In genomic region chr17:50867856-50868438, GRCh38 we compare ENCODE assay signal across 9 cellular contexts. TPM values are rescaled to one million over a fixed set of nuclear protein-coding genes. Genes with fewer than 3 reads are reported as not detected.
DNase-seq lines count a peak whose midpoint lies in the region; ATAC-seq and TF ChIP-seq lines count a peak whose summit lies in the region.
"Had no signal": no experiment of that assay in that cellular context is flagged by ENCODE, and none has a peak within 500 bp of the region (broad histone marks: within the 10 kb centered on the region; RNA-seq: fewer than 3 reads in every experiment).

No MANE protein-coding gene starts in this region.

- no peaks in the 10 kb centered on the region for H3K36me3 ChIP-seq in breast epithelium

- peak overlapping the region; percentile 100 for H3K27ac ChIP-seq in 22Rv1
- peak overlapping the region; percentile 99 for H3K27ac ChIP-seq in HL-60 (replicated peaks)
- H3K27ac ChIP-seq in breast epithelium = peak overlapping the region; percentile 100

- H3K27me3 ChIP-seq in HL-60 (ENCODE audit: insufficient read depth, poor library complexity, severe bottlenecking) (no peaks in the 10 kb centered on the region), breast epithelium (no peaks in the 10 kb centered on the region), mononuclear cell (ENCODE audit: insufficient read depth, low read length) (no peaks in the 10 kb centered on the region)

- intact Hi-C loops in breast epithelium (cut with DNase I; ENCODE audit: low total_unique reads) (loop anchor here (5.0 kb wide), 1 partner anchor 84 kb away; no protein-coding TSS in a partner anchor), posterior cingulate gyrus (cut with DNase I) (loop anchor here (2.0 to 10.0 kb wide), 3 partner anchors 51 to 187 kb away; no protein-coding TSS in a partner anchor)

- no peaks in the 10 kb centered on the region for H3K9me3 ChIP-seq in breast epithelium
- H3K9me3 ChIP-seq in mononuclear cell (ENCODE audit: low read depth, low read length) = no peaks in the 10 kb centered on the region

- H3K4me3 ChIP-seq in HL-60 (replicated peaks; ENCODE audit: insufficient read depth, low read length) (peak overlapping the region; percentile 44), breast epithelium (peak overlapping the region; percentile 80 to 98 (median 97)), mononuclear cell (ENCODE audit: low read length) (peak overlapping the region; percentile 80)

- no peaks in the 10 kb centered on the region for H3K4me1 ChIP-seq in breast epithelium
- peaks cover 53% of the 10 kb centered on the region for H3K4me1 ChIP-seq in mononuclear cell (ENCODE audit: insufficient read depth, low read length)

- TF ChIP-seq POLR2A in breast epithelium (IDR thresholded peaks at IDR 0.05) = no peak

- no peak for ATAC-seq in HG02759 (IDR thresholded peaks at IDR 0.05; ENCODE audit: unreplicated experiment)
- no peak for ATAC-seq in HG03439 (IDR thresholded peaks at IDR 0.05; ENCODE audit: unreplicated experiment)

- DNase-seq in HL-60 (ENCODE audit: low read depth in 1 of 2, low spot score in 1 of 2) = no peak
- no peak for DNase-seq in breast epithelium (ENCODE audit: low spot score in 2 of 2)
- DNase-seq in posterior cingulate gyrus = no peak
- DNase-seq in activated CD8-positive, alpha-beta memory T cell treated with anti-CD3 and anti-CD28 coated beads, Interleukin-2, amount 50 U/mL, for 48 hours = no peak

- TF ChIP-seq CTCF in 22Rv1 (IDR thresholded peaks at IDR 0.05) (no peak), HL-60 (IDR thresholded peaks at IDR 0.05; ENCODE audit: insufficient read depth, low read length) (no peak), breast epithelium (IDR thresholded peaks at IDR 0.05) (no peak)

RNA-seq across cellular contexts. Expression of gene TOB1, which starts 1.8 kb away (rescaled TPM):
- total RNA-seq in breast epithelium = 100 to 1,000 TPM in 1 of 3 donors, 10 to 100 TPM in 2; 12.6 to 145 (median 54.1) TPM
- 86.2 TPM for total RNA-seq in mononuclear cell

RNA-seq across cellular contexts. Expression of gene WFIKKN2, which starts 32.6 kb away (rescaled TPM):
- total RNA-seq in breast epithelium (not detected), mononuclear cell (not detected)
- total RNA-seq: activated CD8-positive, alpha-beta memory T cell treated with anti-CD3 and anti-CD28 coated beads for 36 hours had no signal

Comparison
In these comparisons a context has a peak if more than half of its experiments do, and no peak if none do; other contexts are left out.
1. H3K4me3 ChIP-seq: peak in every context shown above with its lines; median percentile 97 in breast epithelium; 80 in mononuclear cell; 44 in HL-60.